Comparison of ENCODE assay signal across 9 cellular contexts in genomic region chr14:59464651-59465569, GRCh38. TPM values are rescaled to one million over a fixed set of nuclear protein-coding genes. Genes with fewer than 3 reads are reported as not detected.
DNase-seq lines count a peak whose midpoint lies in the region; FAIRE-seq and TF ChIP-seq lines count a peak whose summit lies in the region.
"Had no signal": no experiment of that assay in that cellular context is flagged by ENCODE, and none has a peak within 500 bp of the region (broad histone marks: within the 10 kb centered on the region; RNA-seq: fewer than 3 reads in every experiment).

TSS of gene GPR135 (minus strand) at chr14:59465380. CDS start at chr14:59465226, 154 bp downstream.

- H3K9ac ChIP-seq in HUES48 (ENCODE audit: low read depth, low read length) (no peak within 1 kb of the TSS), keratinocyte (ENCODE audit: control insufficient read depth, extremely low read depth, insufficient read depth, low read length) (peak within 1 kb of the TSS; percentile 13)
- H3K9ac ChIP-seq: KMS-11 had no signal

- no peaks in the 10 kb centered on the region for H3K79me2 ChIP-seq in keratinocyte (ENCODE audit: control insufficient read depth, insufficient read depth, low read length)

- intact Hi-C loops in spleen (cut with DNase I; ENCODE audit: low total_unique reads): no loop called here

- peak within 1 kb of the TSS; percentile 70 for H3K4me3 ChIP-seq in HUES48 (ENCODE audit: low read depth, low read length)
- peak within 1 kb of the TSS; percentile 53 for H3K4me3 ChIP-seq in WI38 (ENCODE audit: low read depth, low read length)
- H3K4me3 ChIP-seq in keratinocyte (ENCODE audit: control insufficient read depth in 2 of 3, extremely low read depth in 1 of 3, insufficient read depth in 2 of 3, low read depth in 1 of 3, low read length in 3 of 3): peak within 1 kb of the TSS; percentile 22 to 57 (median 22)
- peak within 1 kb of the TSS; percentile 57 to 91 (median 64) for H3K4me3 ChIP-seq in spleen

- H3K36me3 ChIP-seq in HUES48 (ENCODE audit: control insufficient read depth, insufficient read depth, low read length) (no peaks in the 10 kb centered on the region), keratinocyte (ENCODE audit: control insufficient read depth in 2 of 2, extremely low read depth in 1 of 2, insufficient read depth in 2 of 2, low read length in 2 of 2) (peaks cover 2 to 7% of the 10 kb centered on the region in 2 experiments), spleen (peaks cover 0 to 6% (median 0%) of the 10 kb centered on the region in 6 donors)

- H3K27ac ChIP-seq in HUES48 (ENCODE audit: low read depth, low read length): no peak within 1 kb of the TSS
- H3K27ac ChIP-seq in caudate nucleus (ENCODE audit: low read depth, low read length): peak within 1 kb of the TSS; percentile 73
- no peak within 1 kb of the TSS for H3K27ac ChIP-seq in keratinocyte (ENCODE audit: control insufficient read depth, insufficient read depth, low read length)
- H3K27ac ChIP-seq in spleen: peak within 1 kb of the TSS in 7 of 8 donors; percentile 4 to 67 (median 46)
- H3K27ac ChIP-seq: KMS-11 had no signal

- TF ChIP-seq POLR2A in spleen (IDR thresholded peaks at IDR 0.05): no peak

- H3K27me3 ChIP-seq in HUES48 (ENCODE audit: control insufficient read depth, insufficient read depth, low read length) (peaks cover 37% of the 10 kb centered on the region), keratinocyte (ENCODE audit: control insufficient read depth, extremely low read depth, insufficient read depth, low read length) (no peaks in the 10 kb centered on the region), spleen (replicated peaks in 1 of 7) (peaks cover 0 to 23% (median 0%) of the 10 kb centered on the region in 7 donors)

- no peaks in the 10 kb centered on the region for H4K20me1 ChIP-seq in keratinocyte (ENCODE audit: control insufficient read depth, extremely low read depth, insufficient read depth, low read length)

- DNase-seq in COLO668 (lab: John Stamatoyannopoulos, UW; ENCODE audit: unreplicated experiment) (peak; percentile 86), GM20000 (ENCODE audit: low spot score) (peak; percentile 88), caudate nucleus (lab: John Stamatoyannopoulos, UW) (peak in 44 of 61 donors; percentile 9 to 86 (median 56)), keratinocyte (ENCODE audit: low read depth, low spot score) (no peak), spleen (peak; percentile 92), KG1 (lab: John Stamatoyannopoulos, UW) (no peak)

- no peaks in the 10 kb centered on the region for H3K4me1 ChIP-seq in HUES48 (ENCODE audit: control insufficient read depth, insufficient read depth, low read length)
- peaks cover 3% of the 10 kb centered on the region for H3K4me1 ChIP-seq in keratinocyte (ENCODE audit: control insufficient read depth, extremely low read depth, insufficient read depth, low read length)
- peaks cover 7 to 21% (median 10%) of the 10 kb centered on the region in 6 donors for H3K4me1 ChIP-seq in spleen

- dilution Hi-C loops in keratinocyte (cut with MboI; ENCODE audit: extremely low pct_ligation_motif_present, low sequenced_read_pairs): no loop called here

- H3K9me3 ChIP-seq in HUES48 (ENCODE audit: control insufficient read depth, insufficient read depth, low read length) (no peaks in the 10 kb centered on the region), keratinocyte (ENCODE audit: control insufficient read depth, low read depth, low read length) (no peaks in the 10 kb centered on the region), spleen (no peaks in the 10 kb centered on the region)

- H2AFZ ChIP-seq in keratinocyte (ENCODE audit: control insufficient read depth, low read length): peak within 1 kb of the TSS; percentile 66

- FAIRE-seq in keratinocyte (lab: Jason Lieb, UNC): no peak

- WGBS in spleen, 5 donors: 1% methylated on average over 17 to 114 of the region's 114 CpGs

- H3K4me2 ChIP-seq in keratinocyte (ENCODE audit: control insufficient read depth, extremely low read depth, insufficient read depth, low read depth, low read length): peak within 1 kb of the TSS; percentile 68
- H3K4me2 ChIP-seq: KMS-11 had no signal

- H3K9me1 ChIP-seq in keratinocyte (ENCODE audit: control insufficient read depth, extremely low read depth, insufficient read depth, low read length): no peaks in the 10 kb centered on the region

- TF ChIP-seq CTCF in GM20000 (IDR thresholded peaks at IDR 0.05; ENCODE audit: extremely low read depth, missing control alignments): no peak
- no peak for TF ChIP-seq CTCF in WI38 (IDR thresholded peaks at IDR 0.05; ENCODE audit: low read depth, low read length)
- no peak for TF ChIP-seq CTCF in keratinocyte (optimal IDR thresholded peaks at IDR 0.05 in 1 of 3, IDR thresholded peaks at IDR 0.05 in 1 of 3, conservative IDR thresholded peaks at IDR 0.05 in 1 of 3; ENCODE audit: extremely low read depth in 1 of 3, insufficient read depth in 2 of 3, low read length in 3 of 3)
- TF ChIP-seq CTCF in spleen (IDR thresholded peaks at IDR 0.05 in 8 of 11, conservative IDR thresholded peaks at IDR 0.05 in 3 of 11): no peak

RNA-seq across cellular contexts. Expression of gene GPR135, which starts in this region (rescaled TPM):
- polyA plus RNA-seq in keratinocyte (0.32 to 0.90 TPM (median 0.45 TPM) in 3 replicates), spleen (under 1 TPM; 0.27 to 0.45 (median 0.37) TPM)
- polyA plus RNA-seq in keratinocyte (2011; ENCODE audit: low read depth): 0.82 TPM
- polyA plus RNA-seq in keratinocyte (2011; cell fraction: cytosol; rRNA removed): 0.06 and 0.18 TPM in 2 replicates
- 2.8 and 3.4 TPM in 2 replicates for polyA plus RNA-seq in keratinocyte (2011; cell fraction: nucleus; rRNA removed)
- polyA plus RNA-seq in keratinocyte (2012; ENCODE audit: low replicate concordance): 0.29 and 0.58 TPM in 2 replicates
- polyA minus RNA-seq in keratinocyte: 0.66 to 2.5 TPM (median 0.85 TPM) in 3 replicates
- polyA minus RNA-seq in keratinocyte (2011; cell fraction: cytosol; rRNA and poly(A)+ RNA removed): not detected
- polyA minus RNA-seq in keratinocyte (2011; cell fraction: nucleus; rRNA and poly(A)+ RNA removed): 3.6 and 7.2 TPM in 2 replicates
- 1 to 10 TPM; 1.8 to 8.3 (median 3.3) TPM for total RNA-seq in spleen

Comparison
In these comparisons a context has a peak if more than half of its experiments do, and no peak if none do; other contexts are left out.
1. DNase-seq: peak in COLO668 (single experiment), GM20000 (single experiment), caudate nucleus (44 of 61) and spleen (single experiment); none in keratinocyte (single experiment) and KG1 (single experiment).
2. H3K27ac ChIP-seq: peak in caudate nucleus (single experiment) and spleen (7 of 8); none in HUES48 (single experiment) and keratinocyte (single experiment).
3. Peak in every context shown above with its lines, with median percentiles within 50 percentile points of each other: H3K4me3 ChIP-seq.